In genomic region chr5:72463499-72464052, GRCh38 we compare ENCODE assay signal across 1 cellular context.
TF ChIP-seq lines count a peak whose summit lies in the region.

No MANE protein-coding gene starts in this region.

TF ChIP-seq in WTC11, 78 proteins besides CTCF, POLR2A, EP300 and RAD21 (continued from another document):
- TF ChIP-seq HMGXB4 (CRISPR knock-in tag; IDR thresholded peaks at IDR 0.05): no peak
- TF ChIP-seq STAT6 (CRISPR knock-in tag; conservative IDR thresholded peaks at IDR 0.05; ENCODE audit: low read depth): no peak
- TF ChIP-seq HMGA2 (CRISPR knock-in tag; IDR thresholded peaks at IDR 0.05): no peak
- TF ChIP-seq MAX (CRISPR knock-in tag; IDR thresholded peaks at IDR 0.05): no peak
- TF ChIP-seq TCF7 (CRISPR knock-in tag; IDR thresholded peaks at IDR 0.05; ENCODE audit: low read depth): no peak
- TF ChIP-seq ATF3 (CRISPR knock-in tag; conservative IDR thresholded peaks at IDR 0.05): no peak
- TF ChIP-seq FOXP4 (CRISPR knock-in tag; IDR thresholded peaks at IDR 0.05): no peak
- no peak for TF ChIP-seq ZNF317 (CRISPR knock-in tag; IDR thresholded peaks at IDR 0.05; ENCODE audit: borderline replicate concordance, low read depth)
